Comparison of ENCODE assay signal across 28 cellular contexts in genomic region chr7:110179037-110179436, GRCh38.
DNase-seq lines count a peak whose midpoint lies in the region; ATAC-seq, FAIRE-seq and TF ChIP-seq lines count a peak whose summit lies in the region.
"Had no signal": no experiment of that assay in that cellular context is flagged by ENCODE, and none has a peak within 500 bp of the region (broad histone marks: within the 10 kb centered on the region; RNA-seq: fewer than 3 reads in every experiment).

No MANE protein-coding gene starts in this region.

- no peaks in the 10 kb centered on the region for H3K9me3 ChIP-seq in SK-N-MC (ENCODE audit: low read depth, low read length)
- no peaks in the 10 kb centered on the region for H3K9me3 ChIP-seq in endothelial cell of umbilical vein (replicated peaks; ENCODE audit: control insufficient read depth, insufficient read depth, low read length)
- no peaks in the 10 kb centered on the region for H3K9me3 ChIP-seq in WERI-Rb-1 (ENCODE audit: severe bottlenecking)
- H3K9me3 ChIP-seq: BE2C, MG63, SJSA1 had no signal

- H3K4me2 ChIP-seq in endothelial cell of umbilical vein (ENCODE audit: insufficient read depth, low read length), result no peak overlapping the region
- H3K4me2 ChIP-seq: PC-9 had no signal

- H3K27me3 Mint-ChIP-seq in nephron (ENCODE audit: low read depth), result no peaks in the 10 kb centered on the region

- POLR2A ChIA-PET in endothelial cell of umbilical vein (lab: Charles Lee), result no interaction called here

- H3K27me3 ChIP-seq in endothelial cell of umbilical vein (ENCODE audit: control insufficient read depth in 2 of 2, insufficient read depth in 2 of 2, low read length in 2 of 2) (no peaks in the 10 kb centered on the region), WERI-Rb-1 (ENCODE audit: insufficient read depth, low read depth, severe bottlenecking) (no peaks in the 10 kb centered on the region)
- H3K27me3 ChIP-seq: BE2C, MG63, SJSA1 had no signal

- H3K36me3 Mint-ChIP-seq in nephron (ENCODE audit: low read depth), result no peaks in the 10 kb centered on the region
- H3K36me3 Mint-ChIP-seq: CD14-positive monocyte; CD8-positive, alpha-beta memory T cell had no signal

- TF ChIP-seq CTCF in endothelial cell of umbilical vein (IDR thresholded peaks at IDR 0.05; ENCODE audit: extremely low read depth in 1 of 2, insufficient read depth in 1 of 2, low read depth in 1 of 2, low read length in 2 of 2), result no peak
- no peak for TF ChIP-seq CTCF in nephron (IDR thresholded peaks at IDR 0.05; ENCODE audit: unreplicated experiment in 3 of 3)
- no peak for TF ChIP-seq CTCF in WERI-Rb-1 (IDR thresholded peaks at IDR 0.05; ENCODE audit: low read depth, low read length)

- no peak for FAIRE-seq in endothelial cell of umbilical vein (lab: Jason Lieb, UNC)
- FAIRE-seq: GM18507, HTR-8/SVneo had no signal

- no peak for ATAC-seq in left cardiac atrium

- DNase-seq in ELR (ENCODE audit: low read depth) (peak; percentile 13), SK-N-MC (ENCODE audit: low read depth, low spot score) (no peak), endothelial cell of umbilical vein (ENCODE audit: low read depth, low spot score) (no peak), left cardiac atrium (no peak), WERI-Rb-1 (no peak), NCI-H1417 (lab: John Stamatoyannopoulos, UW) (no peak), NCI-H1105 (lab: John Stamatoyannopoulos, UW) (no peak)
- DNase-seq: BE2C; CD8-positive, alpha-beta memory T cell; DMS 273 treated with DMSO at 0.1 percent for 48 hours; DND-41; H9; KBM-7; MG63; NCI-H1694; NCI-H2029 treated with DMSO at 0.1 percent for 48 hours; NCI-H446 treated with DMSO at 0.1 percent for 48 hours; NCI-H526; NCI-H82; NK-92 treated with Interleukin-12 subunit alpha and Interleukin-12 subunit beta, amount 100 ng/mL, for 24 hours; PC-9; Right ventricle myocardium superior; RPMI8226 had no signal

- H3K27ac ChIP-seq in SK-N-MC, result no peak overlapping the region
- H3K27ac ChIP-seq in endothelial cell of umbilical vein (ENCODE audit: insufficient read depth, low read depth, low read length), result no peak overlapping the region
- no peak overlapping the region for H3K27ac ChIP-seq in WERI-Rb-1
- H3K27ac ChIP-seq: PC-9, SJSA1 had no signal

- H3K9ac ChIP-seq in SK-N-MC (ENCODE audit: insufficient read length) (no peak overlapping the region), endothelial cell of umbilical vein (replicated peaks; ENCODE audit: extremely low read depth, insufficient read depth, low read length) (no peak overlapping the region)

- intact Hi-C loops in endothelial cell of umbilical vein (cut with micrococcal nuclease), result no loop called here
- intact Hi-C loops in left cardiac atrium (cut with DNase I), result no loop called here

- CTCF ChIA-PET in endothelial cell of umbilical vein (lab: Charles Lee), result no interaction called here

- peak overlapping the region; percentile 59 for H2AFZ ChIP-seq in endothelial cell of umbilical vein (ENCODE audit: low read depth, low read length)
- H2AFZ ChIP-seq: PC-9 had no signal

- H3K27ac Mint-ChIP-seq in nephron, result peak overlapping the region in 2 of 3 experiments; percentile 21 to 41
- H3K27ac Mint-ChIP-seq: CD14-positive monocyte; CD8-positive, alpha-beta memory T cell had no signal

- no peak for TF ChIP-seq POLR2A in endothelial cell of umbilical vein (IDR thresholded peaks at IDR 0.05; ENCODE audit: low read depth, low read length)

- H3K36me3 ChIP-seq in SK-N-MC (ENCODE audit: insufficient read depth, low read length), result no peaks in the 10 kb centered on the region
- no peaks in the 10 kb centered on the region for H3K36me3 ChIP-seq in endothelial cell of umbilical vein (ENCODE audit: control insufficient read depth in 2 of 2, extremely low read depth in 1 of 2, insufficient read depth in 2 of 2, low read length in 2 of 2)
- H3K36me3 ChIP-seq in WERI-Rb-1, result no peaks in the 10 kb centered on the region
- H3K36me3 ChIP-seq: BE2C, MG63, SJSA1 had no signal

- no peak overlapping the region for H3K4me3 Mint-ChIP-seq in nephron
- H3K4me3 Mint-ChIP-seq: CD14-positive monocyte; CD8-positive, alpha-beta memory T cell; H9 had no signal

- H3K79me2 ChIP-seq in endothelial cell of umbilical vein (ENCODE audit: control insufficient read depth, insufficient read depth, low read length), result no peaks in the 10 kb centered on the region

- dilution Hi-C loops in endothelial cell of umbilical vein (cut with MboI; ENCODE audit: extremely low pct_ligation_motif_present, low sequenced_read_pairs), result no loop called here

- H3K4me1 ChIP-seq in endothelial cell of umbilical vein (ENCODE audit: control insufficient read depth, extremely low read depth, insufficient read depth, low read length), result no peaks in the 10 kb centered on the region
- H3K4me1 ChIP-seq: BE2C, SJSA1 had no signal

- H3K9me1 ChIP-seq in endothelial cell of umbilical vein (replicated peaks; ENCODE audit: control insufficient read depth, extremely low read depth, insufficient read depth, low read length), result no peaks in the 10 kb centered on the region

- BruUV-seq in endothelial cell of umbilical vein (replicated peaks; lab: Mats Ljungman, UMichigan), result no TSS peak

- no peaks in the 10 kb centered on the region for H3K9me3 Mint-ChIP-seq in nephron
- H3K9me3 Mint-ChIP-seq: H9 had no signal

- peaks cover 12% of the 10 kb centered on the region for H3K4me1 Mint-ChIP-seq in nephron
- H3K4me1 Mint-ChIP-seq: CD14-positive monocyte had no signal

- H3K4me3 ChIP-seq in SK-N-MC, result peak overlapping the region; percentile 32
- H3K4me3 ChIP-seq in endothelial cell of umbilical vein (replicated peaks in 1 of 3; ENCODE audit: insufficient read depth in 1 of 3, low read depth in 1 of 3, low read length in 3 of 3), result no peak overlapping the region
- no peak overlapping the region for H3K4me3 ChIP-seq in WERI-Rb-1 (ENCODE audit: low read depth, low read length)
- H3K4me3 ChIP-seq: MG63, PC-9, SJSA1 had no signal

- H4K20me1 ChIP-seq in endothelial cell of umbilical vein (replicated peaks; ENCODE audit: control insufficient read depth, extremely low read depth, insufficient read depth, low read length), result no peaks in the 10 kb centered on the region

TF ChIP-seq in endothelial cell of umbilical vein, 7 proteins besides CTCF, POLR2A, EP300 and RAD21:
- TF ChIP-seq JUN (IDR thresholded peaks at IDR 0.05; ENCODE audit: borderline replicate concordance, insufficient read depth, insufficient read length, low read depth) (no peak), MAX (IDR thresholded peaks at IDR 0.05; ENCODE audit: insufficient read depth, insufficient read length) (no peak), POLR2AphosphoS5 (IDR thresholded peaks at IDR 0.05; ENCODE audit: insufficient read depth, low read depth, low read length) (no peak), EZH2 (IDR thresholded peaks at IDR 0.05; ENCODE audit: borderline replicate concordance, low read depth, low read length, severe bottlenecking) (no peak), FOS (IDR thresholded peaks at IDR 0.05; ENCODE audit: borderline replicate concordance, insufficient read depth, low read length) (no peak), GATA2 (IDR thresholded peaks at IDR 0.05; ENCODE audit: insufficient read depth, insufficient read length, low read depth, low read length) (no peak), MYC (IDR thresholded peaks at IDR 0.05; ENCODE audit: low read depth, low read length) (no peak)
